1 cellular context compared by ENCODE assay signal in genomic region chr1:110112656-110113055, GRCh38.
TF ChIP-seq lines count a peak whose summit lies in the region.

No MANE protein-coding gene starts in this region.

TF ChIP-seq in K562, 482 proteins besides CTCF, POLR2A, EP300 and RAD21 (continued from another document):
- no peak for TF ChIP-seq CHAMP1 (IDR thresholded peaks at IDR 0.05)
